Comparison of ENCODE assay signal across 1 cellular context in the genomic region with DNA sequence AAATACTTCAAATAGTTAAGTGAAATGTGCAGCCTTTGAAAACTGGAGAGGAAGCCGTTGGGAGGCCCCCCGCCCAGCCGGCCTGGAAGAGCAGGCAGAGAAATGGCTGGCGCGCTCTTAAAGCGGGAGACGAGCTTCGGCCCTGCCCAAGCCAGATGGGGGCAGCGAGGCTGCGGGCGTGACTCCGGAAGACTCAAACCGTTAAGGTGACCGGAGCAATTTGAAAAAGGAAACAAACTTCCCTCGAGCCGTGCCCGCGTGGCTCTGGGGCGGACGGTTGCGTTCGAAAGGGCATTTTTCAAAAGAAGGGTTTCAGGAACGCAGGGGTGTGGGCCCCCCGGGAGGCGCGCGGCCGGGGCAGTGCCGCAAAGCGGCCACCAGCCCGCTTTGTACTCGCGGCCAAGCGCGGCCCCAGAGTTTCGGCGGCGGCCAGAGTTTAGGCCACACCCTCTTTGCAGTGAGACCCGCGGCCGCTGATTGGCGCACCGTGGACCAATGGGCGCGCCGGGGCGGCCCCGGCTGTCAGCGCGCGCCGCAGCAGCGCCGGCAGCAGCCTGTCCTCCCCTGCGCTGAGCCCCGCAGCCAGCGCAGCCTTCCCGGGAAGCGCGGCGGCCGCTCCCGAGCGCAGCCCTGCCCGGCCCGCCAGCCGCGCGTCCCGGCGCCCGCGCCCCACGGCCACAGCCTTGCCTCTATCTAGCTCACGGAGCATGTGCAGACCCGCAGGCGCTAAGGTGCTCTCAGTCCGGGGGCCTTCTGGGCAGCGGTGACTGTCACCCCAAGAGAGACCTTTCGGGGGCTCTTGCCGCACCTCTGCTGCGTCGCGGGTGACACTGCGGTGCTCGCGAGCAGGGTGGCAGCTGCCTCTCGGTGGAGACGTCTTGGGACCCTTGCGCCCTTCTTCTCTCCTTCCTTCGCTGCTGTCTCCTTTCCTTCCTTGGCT.
TF ChIP-seq lines count a peak whose summit lies in the region.

A gene with protein sequence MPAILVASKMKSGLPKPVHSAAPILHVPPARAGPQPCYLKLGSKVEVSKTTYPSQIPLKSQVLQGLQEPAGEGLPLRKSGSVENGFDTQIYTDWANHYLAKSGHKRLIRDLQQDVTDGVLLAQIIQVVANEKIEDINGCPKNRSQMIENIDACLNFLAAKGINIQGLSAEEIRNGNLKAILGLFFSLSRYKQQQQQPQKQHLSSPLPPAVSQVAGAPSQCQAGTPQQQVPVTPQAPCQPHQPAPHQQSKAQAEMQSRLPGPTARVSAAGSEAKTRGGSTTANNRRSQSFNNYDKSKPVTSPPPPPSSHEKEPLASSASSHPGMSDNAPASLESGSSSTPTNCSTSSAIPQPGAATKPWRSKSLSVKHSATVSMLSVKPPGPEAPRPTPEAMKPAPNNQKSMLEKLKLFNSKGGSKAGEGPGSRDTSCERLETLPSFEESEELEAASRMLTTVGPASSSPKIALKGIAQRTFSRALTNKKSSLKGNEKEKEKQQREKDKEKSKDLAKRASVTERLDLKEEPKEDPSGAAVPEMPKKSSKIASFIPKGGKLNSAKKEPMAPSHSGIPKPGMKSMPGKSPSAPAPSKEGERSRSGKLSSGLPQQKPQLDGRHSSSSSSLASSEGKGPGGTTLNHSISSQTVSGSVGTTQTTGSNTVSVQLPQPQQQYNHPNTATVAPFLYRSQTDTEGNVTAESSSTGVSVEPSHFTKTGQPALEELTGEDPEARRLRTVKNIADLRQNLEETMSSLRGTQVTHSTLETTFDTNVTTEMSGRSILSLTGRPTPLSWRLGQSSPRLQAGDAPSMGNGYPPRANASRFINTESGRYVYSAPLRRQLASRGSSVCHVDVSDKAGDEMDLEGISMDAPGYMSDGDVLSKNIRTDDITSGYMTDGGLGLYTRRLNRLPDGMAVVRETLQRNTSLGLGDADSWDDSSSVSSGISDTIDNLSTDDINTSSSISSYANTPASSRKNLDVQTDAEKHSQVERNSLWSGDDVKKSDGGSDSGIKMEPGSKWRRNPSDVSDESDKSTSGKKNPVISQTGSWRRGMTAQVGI (N-terminal part only) (plus strand): TSS at position 557 of the 940 bp plus-strand sequence. CDS start 859 bp downstream, outside the sequence.

TF ChIP-seq in K562, 482 proteins besides CTCF, POLR2A, EP300 and RAD21 (continued from another document and continues in another):
- TF ChIP-seq ZNF318 (IDR thresholded peaks at IDR 0.05; ENCODE audit: borderline replicate concordance in 1 of 2, low read depth in 1 of 2) (no peak), TEAD1 (CRISPR knock-in tag; IDR thresholded peaks at IDR 0.05) (peak; percentile 33 to 81; a peak in 2 of 4 replicates), FOXM1 (IDR thresholded peaks at IDR 0.05; ENCODE audit: low read depth) (peak; percentile 88), FOXM1 (CRISPR knock-in tag; IDR thresholded peaks at IDR 0.05; ENCODE audit: low read depth) (peak; percentile 96; the same call in 1 of the 2 replicates), ZNF134 (CRISPR knock-in tag; conservative IDR thresholded peaks at IDR 0.05) (no peak), MEF2D (tag; conservative IDR thresholded peaks at IDR 0.05; ENCODE audit: low read depth) (no peak), BRD4 (IDR thresholded peaks at IDR 0.05) (peak; percentile 67; the same call in 1 of the 2 replicates), XRCC4 (IDR thresholded peaks at IDR 0.05; ENCODE audit: extremely low read depth, insufficient read depth, insufficient read length) (no peak), CBX2 (IDR thresholded peaks at IDR 0.05; ENCODE audit: insufficient read depth, low read length, poor library complexity, severe bottlenecking) (no peak), ZNF561 (CRISPR knock-in tag; conservative IDR thresholded peaks at IDR 0.05) (no peak), RBM15 (IDR thresholded peaks at IDR 0.05; ENCODE audit: insufficient read depth, low read length) (no peak), FOXP1 (CRISPR knock-in tag; IDR thresholded peaks at IDR 0.05) (0 out of 2 replicates have a peak, but pooled peaks have one; percentile 23), E2F1 (CRISPR knock-in tag; IDR thresholded peaks at IDR 0.05) (peak; percentile 92), ZNF175 (CRISPR knock-in tag; IDR thresholded peaks at IDR 0.05; ENCODE audit: low read depth) (0 out of 2 replicates have a peak, but pooled peaks have one; percentile 53), TBP (optimal IDR thresholded peaks at IDR 0.05; ENCODE audit: low read depth, low read length) (peak; percentile 83), TAF1 (IDR thresholded peaks at IDR 0.05; ENCODE audit: control insufficient read depth, extremely low read depth, insufficient read depth, low read length, severe bottlenecking) (peak; percentile 33), NR1H2 (CRISPR knock-in tag; IDR thresholded peaks at IDR 0.05) (no peak), RB1 (IDR thresholded peaks at IDR 0.05; ENCODE audit: low read depth) (peak; percentile 58; the same call in 1 of the 2 replicates), ASH1L (IDR thresholded peaks at IDR 0.05; ENCODE audit: borderline replicate concordance, low read depth, partially characterized antibody) (no peak), MAX (CRISPR knock-in tag; IDR thresholded peaks at IDR 0.05) (peak; percentile 92), GTF2A2 (tag; IDR thresholded peaks at IDR 0.05) (0 out of 2 replicates have a peak, but pooled peaks have one; percentile 25), NKRF (IDR thresholded peaks at IDR 0.05; ENCODE audit: borderline replicate concordance) (no peak), TSHZ1 (CRISPR knock-in tag; IDR thresholded peaks at IDR 0.05) (no peak)
- TF ChIP-seq, protein P1, sequence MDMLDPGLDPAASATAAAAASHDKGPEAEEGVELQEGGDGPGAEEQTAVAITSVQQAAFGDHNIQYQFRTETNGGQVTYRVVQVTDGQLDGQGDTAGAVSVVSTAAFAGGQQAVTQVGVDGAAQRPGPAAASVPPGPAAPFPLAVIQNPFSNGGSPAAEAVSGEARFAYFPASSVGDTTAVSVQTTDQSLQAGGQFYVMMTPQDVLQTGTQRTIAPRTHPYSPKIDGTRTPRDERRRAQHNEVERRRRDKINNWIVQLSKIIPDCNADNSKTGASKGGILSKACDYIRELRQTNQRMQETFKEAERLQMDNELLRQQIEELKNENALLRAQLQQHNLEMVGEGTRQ (CRISPR knock-in tag; IDR thresholded peaks at IDR 0.05), result no peak
- TF ChIP-seq, protein P2, sequence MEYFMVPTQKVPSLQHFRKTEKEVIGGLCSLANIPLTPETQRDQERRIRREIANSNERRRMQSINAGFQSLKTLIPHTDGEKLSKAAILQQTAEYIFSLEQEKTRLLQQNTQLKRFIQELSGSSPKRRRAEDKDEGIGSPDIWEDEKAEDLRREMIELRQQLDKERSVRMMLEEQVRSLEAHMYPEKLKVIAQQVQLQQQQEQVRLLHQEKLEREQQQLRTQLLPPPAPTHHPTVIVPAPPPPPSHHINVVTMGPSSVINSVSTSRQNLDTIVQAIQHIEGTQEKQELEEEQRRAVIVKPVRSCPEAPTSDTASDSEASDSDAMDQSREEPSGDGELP (CRISPR knock-in tag; IDR thresholded peaks at IDR 0.05; ENCODE audit: borderline replicate concordance), result peak; percentile 76
- TF ChIP-seq, protein P3, sequence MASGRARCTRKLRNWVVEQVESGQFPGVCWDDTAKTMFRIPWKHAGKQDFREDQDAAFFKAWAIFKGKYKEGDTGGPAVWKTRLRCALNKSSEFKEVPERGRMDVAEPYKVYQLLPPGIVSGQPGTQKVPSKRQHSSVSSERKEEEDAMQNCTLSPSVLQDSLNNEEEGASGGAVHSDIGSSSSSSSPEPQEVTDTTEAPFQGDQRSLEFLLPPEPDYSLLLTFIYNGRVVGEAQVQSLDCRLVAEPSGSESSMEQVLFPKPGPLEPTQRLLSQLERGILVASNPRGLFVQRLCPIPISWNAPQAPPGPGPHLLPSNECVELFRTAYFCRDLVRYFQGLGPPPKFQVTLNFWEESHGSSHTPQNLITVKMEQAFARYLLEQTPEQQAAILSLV (tag; IDR thresholded peaks at IDR 0.05), result no peak
